ENCODE assay signal across 8 cellular contexts in the genomic region with DNA sequence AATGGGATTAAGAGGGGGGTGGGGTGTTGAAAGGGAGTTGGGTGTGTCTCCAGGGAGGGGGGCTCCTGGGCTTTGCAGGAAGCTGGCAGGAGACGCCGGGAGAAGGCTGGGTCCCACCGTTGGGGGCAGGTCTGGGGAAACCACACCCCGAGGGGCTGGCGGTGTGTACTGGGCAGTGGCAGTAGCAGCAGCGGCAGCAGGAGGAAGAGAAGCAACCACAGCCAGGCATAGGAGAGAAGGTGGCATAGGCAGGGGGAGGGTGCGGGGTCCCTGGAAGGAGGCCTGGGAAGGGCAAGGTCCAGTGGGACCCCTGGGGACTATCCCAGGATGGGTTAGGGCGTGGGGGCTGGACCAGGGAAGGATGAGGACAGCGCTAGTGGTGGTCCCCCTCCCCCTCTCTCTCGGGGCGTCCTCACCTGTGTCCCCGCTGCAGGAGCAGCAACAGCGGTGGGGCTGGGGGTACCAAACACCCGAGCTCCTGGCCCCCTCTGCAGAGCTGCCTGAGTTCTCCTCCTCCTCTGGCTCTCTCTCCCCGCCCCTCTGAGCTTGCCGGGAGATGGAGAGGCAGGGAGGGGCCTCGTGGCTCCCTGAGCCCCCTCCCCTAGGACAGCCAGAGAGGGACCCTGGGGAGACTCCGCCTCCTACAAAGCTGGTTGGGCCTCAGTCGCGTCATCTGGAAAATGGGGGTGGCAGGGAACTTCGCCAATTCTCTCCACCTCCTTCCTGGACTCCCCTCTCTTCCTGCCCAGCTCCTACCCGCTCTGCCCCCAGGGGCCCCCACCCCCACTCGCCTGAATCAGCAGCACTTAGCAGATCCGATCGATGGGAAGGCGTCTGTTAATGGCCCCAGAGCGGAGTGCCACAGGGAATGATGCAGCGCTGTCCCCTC. TPM values are rescaled to one million over a fixed set of nuclear protein-coding genes. Genes with fewer than 3 reads are reported as not detected.
DNase-seq lines count a peak whose midpoint lies in the region; ATAC-seq and TF ChIP-seq lines count a peak whose summit lies in the region.

A gene (minus strand): TSS at position 520 of the 889 bp plus-strand sequence. CDS start 1,573 bp downstream, outside the sequence.

- H3K4me3 ChIP-seq in AG04449 (ENCODE audit: low read depth, low read length) = peak within 1 kb of the TSS; percentile 54
- peak within 1 kb of the TSS; percentile 33 for H3K4me3 ChIP-seq in right cardiac atrium (ENCODE audit: low read length)

- peak within 1 kb of the TSS; percentile 51 for H3K27ac ChIP-seq in right cardiac atrium (ENCODE audit: low read length)

- peaks cover 15% of the 10 kb centered on the region for H3K36me3 Mint-ChIP-seq in activated naive CD8-positive, alpha-beta T cell treated with anti-CD3 and anti-CD28 coated beads, Interleukin-2, amount 10 ng/mL, durations not matched to agents 7 days and 5 days

- DNase-seq in AG04449 (ENCODE audit: low read depth, low spot score) = no peak
- DNase-seq in HCEC 1CT = peak; percentile 4
- no peak for DNase-seq in activated naive CD8-positive, alpha-beta T cell treated with anti-CD3 and anti-CD28 coated beads, Interleukin-2, amount 10 ng/mL, durations not matched to agents 7 days and 5 days
- DNase-seq in right cardiac atrium = peak; percentile 66 to 81 (median 78)
- peak; percentile 47 for DNase-seq in retina
- DNase-seq in activated gamma-delta T cell treated with Interleukin-2 at 50 U/mL for 16 hours = no peak
- no peak for DNase-seq in OCI-M1 (lab: John Stamatoyannopoulos, UW)
- no peak for DNase-seq in HT-29 (ENCODE audit: low spot score)

- H3K4me3 Mint-ChIP-seq in activated naive CD8-positive, alpha-beta T cell treated with anti-CD3 and anti-CD28 coated beads, Interleukin-2, amount 10 ng/mL, durations not matched to agents 7 days and 5 days = no peak within 1 kb of the TSS

- H3K27me3 Mint-ChIP-seq in activated naive CD8-positive, alpha-beta T cell treated with anti-CD3 and anti-CD28 coated beads, Interleukin-2, amount 10 ng/mL, durations not matched to agents 7 days and 5 days = no peaks in the 10 kb centered on the region

- H3K27ac Mint-ChIP-seq in activated naive CD8-positive, alpha-beta T cell treated with anti-CD3 and anti-CD28 coated beads, Interleukin-2, amount 10 ng/mL, durations not matched to agents 7 days and 5 days = peak within 1 kb of the TSS; percentile 38

- no peaks in the 10 kb centered on the region for H3K4me1 ChIP-seq in right cardiac atrium (ENCODE audit: control insufficient read depth, insufficient read depth, low read length)

- H3K9me3 Mint-ChIP-seq in activated naive CD8-positive, alpha-beta T cell treated with anti-CD3 and anti-CD28 coated beads, Interleukin-2, amount 10 ng/mL, durations not matched to agents 7 days and 5 days = no peaks in the 10 kb centered on the region

- TF ChIP-seq CTCF in AG04449 (IDR thresholded peaks at IDR 0.05; ENCODE audit: insufficient read depth, low read length, missing control alignments) = no peak

- intact Hi-C loops in right cardiac atrium (cut with DNase I) = no loop called here

- H3K4me1 Mint-ChIP-seq in activated naive CD8-positive, alpha-beta T cell treated with anti-CD3 and anti-CD28 coated beads, Interleukin-2, amount 10 ng/mL, durations not matched to agents 7 days and 5 days = peaks cover 18% of the 10 kb centered on the region

- H3K9me3 ChIP-seq in right cardiac atrium (ENCODE audit: control insufficient read depth, low read length) = no peaks in the 10 kb centered on the region

- H3K27me3 ChIP-seq in right cardiac atrium (ENCODE audit: control insufficient read depth, insufficient read depth) = no peaks in the 10 kb centered on the region

- CTCF ChIA-PET in AG04449 (lab: Yijun Ruan, JAX) = interaction anchor here (0.8 to 1.8 kb wide), 8 partner anchors 11 to 90 kb away, joined by 3 to 6 read pairs (median 4); no protein-coding TSS in a partner anchor

- 0% methylated on average over 26 of the region's 28 CpGs for WGBS in right cardiac atrium

- POLR2A ChIA-PET in AG04449 (lab: Yijun Ruan, JAX) = interaction anchor here (1.0 kb wide), 1 partner anchor 72 kb away, joined by 4 read pairs; no protein-coding TSS in a partner anchor
- POLR2A ChIA-PET in activated naive CD8-positive, alpha-beta T cell treated with anti-CD3 and anti-CD28 coated beads, Interleukin-2, amount 10 ng/mL, durations not matched to agents 7 days and 5 days (lab: Charles Lee) = interaction anchor here (0.7 to 1.8 kb wide), 5 partner anchors 10 to 71 kb away, joined by 3 to 5 read pairs (median 4); a partner anchor contains a TSS

- ATAC-seq in activated naive CD8-positive, alpha-beta T cell treated with anti-CD3 and anti-CD28 coated beads, Interleukin-2, amount 10 ng/mL, durations not matched to agents 7 days and 5 days (ENCODE audit: low read depth) = peak; percentile 24
- peak; percentile 70 to 71 for ATAC-seq in right cardiac atrium

RNA-seq across cellular contexts. Expression of the gene that starts here (rescaled TPM):
- 1 to 10 TPM; 5.6 to 5.9 TPM for total RNA-seq in activated naive CD8-positive, alpha-beta T cell treated with anti-CD3 and anti-CD28 coated beads, Interleukin-2, amount 10 ng/mL, durations not matched to agents 7 days and 5 days
- 1 to 10 TPM; 1.3 to 1.6 (median 1.5) TPM for total RNA-seq in right cardiac atrium
- 0.97 TPM for polyA plus RNA-seq in right cardiac atrium
- 0.18 TPM in 1 of 2 replicates, not detected in the other for total RNA-seq in HT-29 (2014; rRNA removed; shearing (Covaris generic))

Comparison
In these comparisons a context has a peak if more than half of its experiments do, and no peak if none do; other contexts are left out.
1. DNase-seq: peak in HCEC 1CT (single experiment), right cardiac atrium (3 of 3) and retina (single experiment); none in AG04449 (single experiment), activated naive CD8-positive, alpha-beta T cell treated with anti-CD3 and anti-CD28 coated beads, Interleukin-2, amount 10 ng/mL, durations not matched to agents 7 days and 5 days (single experiment), activated gamma-delta T cell treated with Interleukin-2 at 50 U/mL for 16 hours (single experiment), OCI-M1 (single experiment) and HT-29 (single experiment).